In genomic region chr13:106882222-106882621, GRCh38 we compare ENCODE assay signal across 24 cellular contexts.
"Had no signal": no experiment of that assay in that cellular context is flagged by ENCODE, and none has a peak within 500 bp of the region (broad histone marks: within the 10 kb centered on the region; RNA-seq: fewer than 3 reads in every experiment).

No MANE protein-coding gene starts in this region.

- H3K36me3 Mint-ChIP-seq: activated naive CD4-positive, alpha-beta T cell treated with anti-CD3 and anti-CD28 coated beads, Interleukin-2, amount 50 U/mL, for 72 hours; memory B cell; naive B cell had no signal

- H3K9me3 Mint-ChIP-seq: activated naive CD4-positive, alpha-beta T cell treated with anti-CD3 and anti-CD28 coated beads, Interleukin-2, amount 50 U/mL, for 72 hours; naive B cell had no signal

- DNase-seq: activated CD4-positive, alpha-beta T cell treated with anti-CD3 and anti-CD28 coated beads, Interleukin-2, amount 50 U/mL, for 1 hour; activated CD4-positive, CD25-positive, alpha-beta regulatory T cell treated with anti-CD3 and anti-CD28 coated beads, Interleukin-2, amount 50 U/mL, for 72 hours; activated CD8-positive, alpha-beta memory T cell treated with anti-CD3 and anti-CD28 coated beads for 24 hours; activated CD8-positive, alpha-beta memory T cell treated with anti-CD3 and anti-CD28 coated beads, Interleukin-2, amount 50 U/mL, for 48 hours; activated gamma-delta T cell; adrenal gland; dorsolateral prefrontal cortex; erythroblast; foreskin melanocyte; head of caudate nucleus; left lung; mucosa of descending colon; naive B cell; stimulated activated CD4-positive, alpha-beta T cell treated with anti-CD3 and anti-CD28 coated beads, Interleukin-12 subunit alpha, Interleukin-12 subunit beta, amount 100 ng/mL, for 4 hours; stimulated activated CD4-positive, alpha-beta T cell treated with anti-CD3 and anti-CD28 coated beads, Interleukin-1b, Interleukin-23, amount 100 ng/mL, for 48 hours; stimulated activated CD8-positive, alpha-beta memory T cell treated with anti-CD3 and anti-CD28 coated beads, Interleukin-4, amount 100 ng/mL, for 48 hours; stimulated activated naive CD4-positive, alpha-beta T cell; T1000; transverse colon had no signal

- H3K36me3 ChIP-seq: adrenal gland, cardiac muscle cell, left lung, neutrophil, transverse colon, vagina had no signal

- H3K27me3 ChIP-seq: adrenal gland, cardiac muscle cell, dorsolateral prefrontal cortex, left lung, neutrophil, transverse colon, vagina had no signal

- H3K4me3 Mint-ChIP-seq: memory B cell, naive B cell had no signal

- H3K4me3 ChIP-seq: adrenal gland, cardiac muscle cell, dorsolateral prefrontal cortex, left lung, mucosa of descending colon, transverse colon, vagina had no signal

- H3K9me3 ChIP-seq: adrenal gland, mucosa of descending colon, neutrophil, transverse colon, vagina had no signal

- ATAC-seq: activated naive CD4-positive, alpha-beta T cell treated with anti-CD3 and anti-CD28 coated beads, Interleukin-2, amount 50 U/mL, for 72 hours; left lung; mucosa of descending colon had no signal

- H3K4me1 Mint-ChIP-seq: memory B cell, naive B cell had no signal

- H3K4me1 ChIP-seq: adrenal gland, left lung, transverse colon, vagina had no signal

- H3K27ac ChIP-seq: adrenal gland, cardiac muscle cell, left lung, neutrophil, transverse colon, vagina had no signal

- H3K27me3 Mint-ChIP-seq: memory B cell had no signal

- H3K27ac Mint-ChIP-seq: activated naive CD4-positive, alpha-beta T cell treated with anti-CD3 and anti-CD28 coated beads, Interleukin-2, amount 50 U/mL, for 72 hours; memory B cell; naive B cell had no signal
